In genomic region chrX:3815896-3816664, GRCh38 we compare ENCODE assay signal across 8 cellular contexts.
DNase-seq lines count a peak whose midpoint lies in the region; ATAC-seq and TF ChIP-seq lines count a peak whose summit lies in the region.

No MANE protein-coding gene starts in this region.

- CTCF ChIA-PET in activated CD4-positive, alpha-beta T cell treated with anti-CD3 and anti-CD28 coated beads for 36 hours (lab: Charles Lee), result no interaction called here

- H3K4me2 ChIP-seq in Karpas-422 (ENCODE audit: low read depth, low read length, poor library complexity, severe bottlenecking), result peak overlapping the region; percentile 89

- intact Hi-C loops in activated CD4-positive, alpha-beta T cell treated with anti-CD3 and anti-CD28 coated beads for 36 hours (cut with DNase I, micrococcal nuclease), result no loop called here

- H3K36me3 Mint-ChIP-seq in activated CD4-positive, alpha-beta T cell treated with anti-CD3 and anti-CD28 coated beads for 36 hours (ENCODE audit: low read depth), result peaks cover 15% of the 10 kb centered on the region
- peaks cover 5% of the 10 kb centered on the region for H3K36me3 Mint-ChIP-seq in T-helper 1 cell treated with Interleukin-12 subunit alpha and Interleukin-12 subunit beta and Interleukin-4 antibody, amounts not matched to agents 30 μg/mL and 1 μg/mL, for 36 hours (ENCODE audit: low read depth)

- no peak overlapping the region for H2AFZ ChIP-seq in Karpas-422 (ENCODE audit: low read length)

- H3K27ac Mint-ChIP-seq in activated CD4-positive, alpha-beta T cell treated with anti-CD3 and anti-CD28 coated beads for 36 hours, result peak overlapping the region; percentile 51
- H3K27ac Mint-ChIP-seq in T-helper 1 cell treated with Interleukin-12 subunit alpha and Interleukin-12 subunit beta and Interleukin-4 antibody, amounts not matched to agents 30 μg/mL and 1 μg/mL, for 36 hours, result peak overlapping the region; percentile 26

- POLR2A ChIA-PET in activated CD4-positive, alpha-beta T cell treated with anti-CD3 and anti-CD28 coated beads for 36 hours (lab: Charles Lee), result no interaction called here

- in situ Hi-C loops in brain microvascular endothelial cell (cut with HindIII; ENCODE audit: low pct_ligation_motif_present, low sequenced_read_pairs), result no loop called here

- H3K79me2 ChIP-seq in Karpas-422 (ENCODE audit: low read length), result peaks cover 15% of the 10 kb centered on the region

- peak; percentile 40 for TF ChIP-seq CTCF in brain microvascular endothelial cell (IDR thresholded peaks at IDR 0.05; ENCODE audit: low read depth, low read length, missing control alignments)

- H3K4me3 ChIP-seq in Karpas-422 (ENCODE audit: low read length) (peak overlapping the region; percentile 76), brain microvascular endothelial cell (ENCODE audit: low read depth, low read length) (peak overlapping the region; percentile 63)

- DNase-seq in activated CD4-positive, alpha-beta T cell treated with anti-CD3 and anti-CD28 coated beads for 36 hours, result peak; percentile 54
- no peak for DNase-seq in activated CD4-positive, alpha-beta T cell treated with anti-CD3 and anti-CD28 coated beads for 1 hour
- peak; percentile 71 for DNase-seq in Karpas-422
- DNase-seq in brain microvascular endothelial cell, result peak; percentile 32
- DNase-seq in iris pigment epithelial cell (ENCODE audit: low read depth), result peak; percentile 42
- DNase-seq in stimulated activated CD4-positive, alpha-beta T cell treated with anti-CD3 and anti-CD28 coated beads, Interleukin-12 subunit alpha, Interleukin-12 subunit beta, amount 100 ng/mL, for 4 hours, result peak; percentile 21
- no peak for DNase-seq in GDM1 (lab: John Stamatoyannopoulos, UW)

- H3K9me3 Mint-ChIP-seq in activated CD4-positive, alpha-beta T cell treated with anti-CD3 and anti-CD28 coated beads for 36 hours (ENCODE audit: low read depth), result no peaks in the 10 kb centered on the region
- no peaks in the 10 kb centered on the region for H3K9me3 Mint-ChIP-seq in T-helper 1 cell treated with Interleukin-12 subunit alpha and Interleukin-12 subunit beta and Interleukin-4 antibody, amounts not matched to agents 30 μg/mL and 1 μg/mL, for 36 hours

- peak overlapping the region; percentile 68 for H3K4me3 Mint-ChIP-seq in activated CD4-positive, alpha-beta T cell treated with anti-CD3 and anti-CD28 coated beads for 36 hours
- peak overlapping the region; percentile 53 for H3K4me3 Mint-ChIP-seq in T-helper 1 cell treated with Interleukin-12 subunit alpha and Interleukin-12 subunit beta and Interleukin-4 antibody, amounts not matched to agents 30 μg/mL and 1 μg/mL, for 36 hours

- H3K4me1 ChIP-seq in Karpas-422 (ENCODE audit: low read length), result peaks cover 31% of the 10 kb centered on the region

- H3K27me3 Mint-ChIP-seq in activated CD4-positive, alpha-beta T cell treated with anti-CD3 and anti-CD28 coated beads for 36 hours, result no peaks in the 10 kb centered on the region
- H3K27me3 Mint-ChIP-seq in T-helper 1 cell treated with Interleukin-12 subunit alpha and Interleukin-12 subunit beta and Interleukin-4 antibody, amounts not matched to agents 30 μg/mL and 1 μg/mL, for 36 hours (ENCODE audit: low read depth), result no peaks in the 10 kb centered on the region

- H3K9me3 ChIP-seq in Karpas-422 (ENCODE audit: low read length), result no peaks in the 10 kb centered on the region

- H3K4me1 Mint-ChIP-seq in activated CD4-positive, alpha-beta T cell treated with anti-CD3 and anti-CD28 coated beads for 36 hours, result peaks cover 5% of the 10 kb centered on the region
- peaks cover 12% of the 10 kb centered on the region for H3K4me1 Mint-ChIP-seq in T-helper 1 cell treated with Interleukin-12 subunit alpha and Interleukin-12 subunit beta and Interleukin-4 antibody, amounts not matched to agents 30 μg/mL and 1 μg/mL, for 36 hours (ENCODE audit: low read depth)

- H3K27ac ChIP-seq in Karpas-422 (ENCODE audit: low read length), result peak overlapping the region; percentile 77
- H3K27ac ChIP-seq in brain microvascular endothelial cell, result peak overlapping the region; percentile 81

- H4K20me1 ChIP-seq in Karpas-422 (ENCODE audit: insufficient read depth, low read depth, low read length), result 0 out of 2 replicates have a peak, but pooled peaks cover 4% of the 10 kb centered on the region

- no peaks in the 10 kb centered on the region for H3K9me2 ChIP-seq in Karpas-422 (replicated peaks; ENCODE audit: insufficient read depth, low read length)

- no peaks in the 10 kb centered on the region for H3K27me3 ChIP-seq in Karpas-422 (ENCODE audit: low read length)
- H3K27me3 ChIP-seq in brain microvascular endothelial cell (replicated peaks), result no peaks in the 10 kb centered on the region

- peak overlapping the region; percentile 87 for H3K9ac ChIP-seq in Karpas-422 (ENCODE audit: low read length)

- ATAC-seq in activated CD4-positive, alpha-beta T cell treated with anti-CD3 and anti-CD28 coated beads for 36 hours, result peak; percentile 2

- peaks cover 24% of the 10 kb centered on the region; the same call in 1 of the 2 replicates for H3K36me3 ChIP-seq in Karpas-422 (ENCODE audit: insufficient read depth, low read length)
- peaks cover 9% of the 10 kb centered on the region for H3K36me3 ChIP-seq in brain microvascular endothelial cell (replicated peaks)

Comparison
In these comparisons a context has a peak if more than half of its experiments do, and no peak if none do; other contexts are left out.
1. DNase-seq: peak in activated CD4-positive, alpha-beta T cell treated with anti-CD3 and anti-CD28 coated beads for 36 hours (single experiment), Karpas-422 (single experiment), brain microvascular endothelial cell (single experiment), iris pigment epithelial cell (single experiment) and stimulated activated CD4-positive, alpha-beta T cell treated with anti-CD3 and anti-CD28 coated beads, Interleukin-12 subunit alpha, Interleukin-12 subunit beta, amount 100 ng/mL, for 4 hours (single experiment); none in activated CD4-positive, alpha-beta T cell treated with anti-CD3 and anti-CD28 coated beads for 1 hour (single experiment) and GDM1 (single experiment).